Comparison of ENCODE assay signal across 10 cellular contexts in genomic region chr5:88128813-88129212, GRCh38.
"Had no signal": no experiment of that assay in that cellular context is flagged by ENCODE, and none has a peak within 500 bp of the region (broad histone marks: within the 10 kb centered on the region; RNA-seq: fewer than 3 reads in every experiment).

No MANE protein-coding gene starts in this region.

- H3K4me3 ChIP-seq: GM23248, HAP-1, K562 had no signal

- H3K36me3 ChIP-seq: HAP-1 had no signal

- DNase-seq: GM23248, GOT3, H7, HFFc6, IMR-90, KG1 had no signal

- FAIRE-seq: K562 had no signal

- H3K9me3 ChIP-seq: HAP-1 had no signal

- H3K27ac ChIP-seq: GM23248, HL-60 had no signal

- H3K4me1 ChIP-seq: HAP-1 had no signal

- H2AFZ ChIP-seq: GM23248 had no signal

- H3K9ac ChIP-seq: GM23248 had no signal

- ATAC-seq: HCT116, K562 had no signal
